1 cellular context compared by ENCODE assay signal in genomic region chr6:167856999-167857660, GRCh38.
TF ChIP-seq lines count a peak whose summit lies in the region.

No MANE protein-coding gene starts in this region.

TF ChIP-seq in K562, 482 proteins besides CTCF, POLR2A, EP300 and RAD21 (continued from another document and continues in another):
- TF ChIP-seq ILF3 (IDR thresholded peaks at IDR 0.05; ENCODE audit: borderline replicate concordance) (no peak), NONO (IDR thresholded peaks at IDR 0.05; ENCODE audit: low read depth in 2 of 2, low read length in 1 of 2) (no peak), XRCC3 (IDR thresholded peaks at IDR 0.05) (no peak), LEF1 (IDR thresholded peaks at IDR 0.05) (peak; percentile 98), BDP1 (IDR thresholded peaks at IDR 0.05; ENCODE audit: insufficient read depth, insufficient read length) (no peak), E2F3 (CRISPR knock-in tag; IDR thresholded peaks at IDR 0.05) (no peak), KLF10 (CRISPR knock-in tag; IDR thresholded peaks at IDR 0.05) (no peak), FUS (optimal IDR thresholded peaks at IDR 0.05; ENCODE audit: low read depth, low read length) (no peak), ZNF644 (tag; IDR thresholded peaks at IDR 0.05; ENCODE audit: low read depth) (no peak), SAP30 (IDR thresholded peaks at IDR 0.05; ENCODE audit: borderline replicate concordance, insufficient read depth, low read depth, low read length, poor library complexity, severe bottlenecking) (no peak), CCNT2 (IDR thresholded peaks at IDR 0.05; ENCODE audit: borderline replicate concordance, extremely low read depth, insufficient read length, low read depth, low read length) (no peak), ETV1 (tag; conservative IDR thresholded peaks at IDR 0.05; ENCODE audit: low read depth) (peak; percentile 72), MED1 (CRISPR knock-in tag; IDR thresholded peaks at IDR 0.05; ENCODE audit: borderline replicate concordance) (no peak), ZBTB7A (IDR thresholded peaks at IDR 0.05; ENCODE audit: borderline replicate concordance, control insufficient read depth, low read depth, low read length) (no peak), KAT7 (CRISPR knock-in tag; IDR thresholded peaks at IDR 0.05; ENCODE audit: borderline replicate concordance) (no peak), DNMT1 (IDR thresholded peaks at IDR 0.05) (no peak), MTA1 (IDR thresholded peaks at IDR 0.05; ENCODE audit: borderline replicate concordance) (peak; percentile 73), ZNF79 (CRISPR knock-in tag; IDR thresholded peaks at IDR 0.05; ENCODE audit: low read depth) (no peak), ZNF174 (CRISPR knock-in tag; IDR thresholded peaks at IDR 0.05) (no peak), ZNF444 (CRISPR knock-in tag; IDR thresholded peaks at IDR 0.05) (no peak), ZNF592 (IDR thresholded peaks at IDR 0.05) (peak; percentile 81), ZNF354B (CRISPR knock-in tag; IDR thresholded peaks at IDR 0.05) (no peak), ZBTB17 (CRISPR knock-in tag; IDR thresholded peaks at IDR 0.05) (no peak), ZNF3 (CRISPR knock-in tag; IDR thresholded peaks at IDR 0.05) (no peak), ATF7 (IDR thresholded peaks at IDR 0.05) (peak; percentile 56; the same call in 1 of the 2 replicates), PML (IDR thresholded peaks at IDR 0.05; ENCODE audit: low read length) (no peak), SPI1 (IDR thresholded peaks at IDR 0.05; ENCODE audit: borderline replicate concordance, low read depth, low read length) (no peak; the same call in 1 of the 2 replicates), FOXP4 (CRISPR knock-in tag; IDR thresholded peaks at IDR 0.05; ENCODE audit: borderline replicate concordance) (no peak), BCL6 (CRISPR knock-in tag; IDR thresholded peaks at IDR 0.05) (no peak), HNRNPL (IDR thresholded peaks at IDR 0.05; ENCODE audit: low read depth, low read length) (no peak), TOE1 (IDR thresholded peaks at IDR 0.05; ENCODE audit: borderline replicate concordance) (no peak), TOE1 (CRISPR knock-in tag; IDR thresholded peaks at IDR 0.05; ENCODE audit: borderline replicate concordance, low read depth) (no peak), AFF1 (IDR thresholded peaks at IDR 0.05; ENCODE audit: low read depth in 1 of 2, partially characterized antibody in 2 of 2) (peak; percentile 66 to 70)
- TF ChIP-seq, protein P1, sequence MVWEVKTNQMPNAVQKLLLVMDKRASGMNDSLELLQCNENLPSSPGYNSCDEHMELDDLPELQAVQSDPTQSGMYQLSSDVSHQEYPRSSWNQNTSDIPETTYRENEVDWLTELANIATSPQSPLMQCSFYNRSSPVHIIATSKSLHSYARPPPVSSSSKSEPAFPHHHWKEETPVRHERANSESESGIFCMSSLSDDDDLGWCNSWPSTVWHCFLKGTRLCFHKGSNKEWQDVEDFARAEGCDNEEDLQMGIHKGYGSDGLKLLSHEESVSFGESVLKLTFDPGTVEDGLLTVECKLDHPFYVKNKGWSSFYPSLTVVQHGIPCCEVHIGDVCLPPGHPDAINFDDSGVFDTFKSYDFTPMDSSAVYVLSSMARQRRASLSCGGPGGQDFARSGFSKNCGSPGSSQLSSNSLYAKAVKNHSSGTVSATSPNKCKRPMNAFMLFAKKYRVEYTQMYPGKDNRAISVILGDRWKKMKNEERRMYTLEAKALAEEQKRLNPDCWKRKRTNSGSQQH (CRISPR knock-in tag; IDR thresholded peaks at IDR 0.05), result peak; percentile 54; the same call in 1 of the 2 replicates
- TF ChIP-seq, protein P2, sequence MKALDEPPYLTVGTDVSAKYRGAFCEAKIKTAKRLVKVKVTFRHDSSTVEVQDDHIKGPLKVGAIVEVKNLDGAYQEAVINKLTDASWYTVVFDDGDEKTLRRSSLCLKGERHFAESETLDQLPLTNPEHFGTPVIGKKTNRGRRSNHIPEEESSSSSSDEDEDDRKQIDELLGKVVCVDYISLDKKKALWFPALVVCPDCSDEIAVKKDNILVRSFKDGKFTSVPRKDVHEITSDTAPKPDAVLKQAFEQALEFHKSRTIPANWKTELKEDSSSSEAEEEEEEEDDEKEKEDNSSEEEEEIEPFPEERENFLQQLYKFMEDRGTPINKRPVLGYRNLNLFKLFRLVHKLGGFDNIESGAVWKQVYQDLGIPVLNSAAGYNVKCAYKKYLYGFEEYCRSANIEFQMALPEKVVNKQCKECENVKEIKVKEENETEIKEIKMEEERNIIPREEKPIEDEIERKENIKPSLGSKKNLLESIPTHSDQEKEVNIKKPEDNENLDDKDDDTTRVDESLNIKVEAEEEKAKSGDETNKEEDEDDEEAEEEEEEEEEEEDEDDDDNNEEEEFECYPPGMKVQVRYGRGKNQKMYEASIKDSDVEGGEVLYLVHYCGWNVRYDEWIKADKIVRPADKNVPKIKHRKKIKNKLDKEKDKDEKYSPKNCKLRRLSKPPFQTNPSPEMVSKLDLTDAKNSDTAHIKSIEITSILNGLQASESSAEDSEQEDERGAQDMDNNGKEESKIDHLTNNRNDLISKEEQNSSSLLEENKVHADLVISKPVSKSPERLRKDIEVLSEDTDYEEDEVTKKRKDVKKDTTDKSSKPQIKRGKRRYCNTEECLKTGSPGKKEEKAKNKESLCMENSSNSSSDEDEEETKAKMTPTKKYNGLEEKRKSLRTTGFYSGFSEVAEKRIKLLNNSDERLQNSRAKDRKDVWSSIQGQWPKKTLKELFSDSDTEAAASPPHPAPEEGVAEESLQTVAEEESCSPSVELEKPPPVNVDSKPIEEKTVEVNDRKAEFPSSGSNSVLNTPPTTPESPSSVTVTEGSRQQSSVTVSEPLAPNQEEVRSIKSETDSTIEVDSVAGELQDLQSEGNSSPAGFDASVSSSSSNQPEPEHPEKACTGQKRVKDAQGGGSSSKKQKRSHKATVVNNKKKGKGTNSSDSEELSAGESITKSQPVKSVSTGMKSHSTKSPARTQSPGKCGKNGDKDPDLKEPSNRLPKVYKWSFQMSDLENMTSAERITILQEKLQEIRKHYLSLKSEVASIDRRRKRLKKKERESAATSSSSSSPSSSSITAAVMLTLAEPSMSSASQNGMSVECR (CRISPR knock-in tag; IDR thresholded peaks at IDR 0.05), result no peak
- TF ChIP-seq, protein P3, sequence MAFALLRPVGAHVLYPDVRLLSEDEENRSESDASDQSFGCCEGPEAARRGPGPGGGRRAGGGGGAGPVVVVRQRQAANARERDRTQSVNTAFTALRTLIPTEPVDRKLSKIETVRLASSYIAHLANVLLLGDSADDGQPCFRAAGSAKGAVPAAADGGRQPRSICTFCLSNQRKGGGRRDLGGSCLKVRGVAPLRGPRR (CRISPR knock-in tag; IDR thresholded peaks at IDR 0.05), result no peak
- TF ChIP-seq, protein P4, sequence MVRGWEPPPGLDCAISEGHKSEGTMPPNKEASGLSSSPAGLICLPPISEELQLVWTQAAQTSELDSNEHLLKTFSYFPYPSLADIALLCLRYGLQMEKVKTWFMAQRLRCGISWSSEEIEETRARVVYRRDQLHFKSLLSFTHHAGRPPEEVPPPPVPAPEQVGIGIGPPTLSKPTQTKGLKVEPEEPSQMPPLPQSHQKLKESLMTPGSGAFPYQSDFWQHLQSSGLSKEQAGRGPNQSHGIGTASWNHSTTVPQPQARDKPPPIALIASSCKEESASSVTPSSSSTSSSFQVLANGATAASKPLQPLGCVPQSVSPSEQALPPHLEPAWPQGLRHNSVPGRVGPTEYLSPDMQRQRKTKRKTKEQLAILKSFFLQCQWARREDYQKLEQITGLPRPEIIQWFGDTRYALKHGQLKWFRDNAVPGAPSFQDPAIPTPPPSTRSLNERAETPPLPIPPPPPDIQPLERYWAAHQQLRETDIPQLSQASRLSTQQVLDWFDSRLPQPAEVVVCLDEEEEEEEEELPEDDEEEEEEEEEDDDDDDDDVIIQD (CRISPR knock-in tag; IDR thresholded peaks at IDR 0.05), result no peak
